Comparison of ENCODE assay signal across 8 cellular contexts in the genomic region with DNA sequence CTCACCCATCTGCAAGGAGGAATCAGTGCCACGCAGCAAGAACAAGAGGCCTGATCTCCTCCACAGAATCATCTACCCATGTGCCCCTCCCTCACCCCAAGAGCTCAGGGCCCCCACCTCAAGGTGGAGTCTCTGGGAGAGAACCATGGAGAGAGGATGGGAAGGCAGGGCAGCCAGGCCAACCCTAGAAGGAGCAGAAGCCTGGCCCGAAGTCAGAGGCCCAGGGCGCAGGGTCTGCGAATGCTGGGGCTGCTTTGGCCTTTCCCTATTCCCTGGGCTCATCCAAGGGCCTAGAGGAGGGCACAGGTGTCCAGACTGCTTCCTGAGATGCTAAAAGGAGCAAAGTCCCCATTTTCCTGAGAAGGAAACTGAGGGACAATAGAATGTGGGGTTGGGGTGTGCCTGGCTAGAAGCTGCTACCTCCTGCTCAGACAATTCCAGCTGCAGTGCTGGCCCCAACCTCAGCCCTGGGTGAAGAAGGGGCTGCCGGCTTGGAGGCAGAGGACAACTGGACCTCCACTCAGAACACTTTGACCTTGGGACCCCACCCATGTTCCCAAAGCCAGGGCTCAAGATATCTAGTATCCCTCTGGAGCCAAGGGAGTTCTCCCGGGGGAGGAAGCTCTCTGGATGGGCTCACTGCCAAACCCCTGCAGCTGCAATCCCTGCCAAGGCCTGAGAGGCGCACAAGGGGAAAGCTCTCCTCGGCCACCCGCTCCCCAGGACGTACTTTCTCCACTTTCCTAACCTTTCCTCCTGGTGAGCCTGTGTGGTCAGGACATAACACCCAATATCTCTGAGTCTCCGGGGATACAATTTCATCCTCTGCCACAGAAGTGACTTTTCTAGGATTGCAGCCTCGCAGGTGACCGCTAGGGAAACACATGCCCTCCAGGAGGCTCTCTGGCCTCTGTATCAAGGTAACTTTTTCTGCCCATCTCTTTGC. TPM values are rescaled to one million over a fixed set of nuclear protein-coding genes. Genes with fewer than 3 reads are reported as not detected.
DNase-seq lines count a peak whose midpoint lies in the region; ATAC-seq, FAIRE-seq and TF ChIP-seq lines count a peak whose summit lies in the region.

No MANE protein-coding gene starts in this region.

- H3K27me3 ChIP-seq in left ventricle myocardium inferior (ENCODE audit: low read depth) (no peaks in the 10 kb centered on the region), gastrocnemius medialis (no peaks in the 10 kb centered on the region)

- peak; percentile 78 for DNase-seq in EH (ENCODE audit: low read depth)
- peak; percentile 89 for DNase-seq in NCI-H1436 (lab: John Stamatoyannopoulos, UW)
- DNase-seq in WTC11 (ENCODE audit: low spot score): peak; percentile 63
- peak; percentile 86 for DNase-seq in left ventricle myocardium inferior
- peak; percentile 37 to 57 for DNase-seq in gastrocnemius medialis
- no peak for DNase-seq in activated T-cell treated with anti-CD3 and anti-CD28 coated beads, Interleukin-2, amount 50 U/mL, for 48 hours
- DNase-seq in GM19239 (ENCODE audit: insufficient read length, low spot score): no peak

- no peak overlapping the region; the same call in 1 of the 2 replicates for H3K27ac Mint-ChIP-seq in WTC11

- peaks cover 46% of the 10 kb centered on the region for H3K27me3 Mint-ChIP-seq in WTC11 (ENCODE audit: low read depth)

- H3K27ac ChIP-seq in left ventricle myocardium inferior (replicated peaks): peak overlapping the region; percentile 78
- H3K27ac ChIP-seq in gastrocnemius medialis: peak overlapping the region; percentile 0 to 57 (median 27)

- H3K36me3 Mint-ChIP-seq in WTC11: no peaks in the 10 kb centered on the region

- no peak overlapping the region for H3K4me3 Mint-ChIP-seq in WTC11

- no peak; the same call in none of the 2 replicates for TF ChIP-seq CTCF in WTC11 (IDR thresholded peaks at IDR 0.05)
- TF ChIP-seq CTCF in left ventricle myocardium inferior (IDR thresholded peaks at IDR 0.05; ENCODE audit: borderline replicate concordance): peak; percentile 87
- peak; percentile 40 to 75 (median 60) for TF ChIP-seq CTCF in gastrocnemius medialis (IDR thresholded peaks at IDR 0.05 in 4 of 5, conservative IDR thresholded peaks at IDR 0.05 in 1 of 5)

- in situ Hi-C loops in gastrocnemius medialis (cut with MboI; ENCODE audit: low sequenced_read_pairs in 4 of 4): no loop called here

- no peak for TF ChIP-seq POLR2A in gastrocnemius medialis (IDR thresholded peaks at IDR 0.05)

- no peaks in the 10 kb centered on the region for H3K9me3 ChIP-seq in left ventricle myocardium inferior (replicated peaks)
- no peaks in the 10 kb centered on the region for H3K9me3 ChIP-seq in gastrocnemius medialis

- no peaks in the 10 kb centered on the region for H3K9me3 Mint-ChIP-seq in WTC11

- intact Hi-C loops in left ventricle myocardium inferior (cut with micrococcal nuclease) (no loop called here), gastrocnemius medialis (cut with DNase I; ENCODE audit: low total_unique reads) (loop anchor here (5.0 kb wide), 1 partner anchor 101 kb away; no protein-coding TSS in a partner anchor)

- ATAC-seq in WTC11: peak; percentile 41
- peak; percentile 61 to 67 for ATAC-seq in gastrocnemius medialis
- no peak for ATAC-seq in GM18870 (IDR thresholded peaks at IDR 0.05; ENCODE audit: unreplicated experiment)

- POLR2A ChIA-PET in WTC11 (lab: Charles Lee): interaction anchor here (0.8 to 1.2 kb wide), 3 partner anchors 10 to 31 kb away, joined by 3 to 9 read pairs (median 7); a partner anchor contains a TSS

- CTCF ChIA-PET in WTC11 (lab: Charles Lee): interaction anchor here (0.5 to 10.6 kb wide), 26 partner anchors 8 to 166 kb away, joined by 3 to 210 read pairs (median 6); a partner anchor contains a TSS

- no peaks in the 10 kb centered on the region for H3K36me3 ChIP-seq in left ventricle myocardium inferior
- H3K36me3 ChIP-seq in gastrocnemius medialis: no peaks in the 10 kb centered on the region

- H3K4me1 ChIP-seq in left ventricle myocardium inferior (peaks cover 55% of the 10 kb centered on the region), gastrocnemius medialis (peaks cover 57 to 60% of the 10 kb centered on the region in 2 donors)

- peaks cover 71% of the 10 kb centered on the region for H3K4me1 Mint-ChIP-seq in WTC11

- FAIRE-seq in GM19239 (lab: Jason Lieb, UNC): no peak

- peak overlapping the region; percentile 36 for H3K4me3 ChIP-seq in left ventricle myocardium inferior
- H3K4me3 ChIP-seq in gastrocnemius medialis: no peak overlapping the region

TF ChIP-seq in WTC11, 78 proteins besides CTCF, POLR2A, EP300 and RAD21:
- TF ChIP-seq, protein P1, sequence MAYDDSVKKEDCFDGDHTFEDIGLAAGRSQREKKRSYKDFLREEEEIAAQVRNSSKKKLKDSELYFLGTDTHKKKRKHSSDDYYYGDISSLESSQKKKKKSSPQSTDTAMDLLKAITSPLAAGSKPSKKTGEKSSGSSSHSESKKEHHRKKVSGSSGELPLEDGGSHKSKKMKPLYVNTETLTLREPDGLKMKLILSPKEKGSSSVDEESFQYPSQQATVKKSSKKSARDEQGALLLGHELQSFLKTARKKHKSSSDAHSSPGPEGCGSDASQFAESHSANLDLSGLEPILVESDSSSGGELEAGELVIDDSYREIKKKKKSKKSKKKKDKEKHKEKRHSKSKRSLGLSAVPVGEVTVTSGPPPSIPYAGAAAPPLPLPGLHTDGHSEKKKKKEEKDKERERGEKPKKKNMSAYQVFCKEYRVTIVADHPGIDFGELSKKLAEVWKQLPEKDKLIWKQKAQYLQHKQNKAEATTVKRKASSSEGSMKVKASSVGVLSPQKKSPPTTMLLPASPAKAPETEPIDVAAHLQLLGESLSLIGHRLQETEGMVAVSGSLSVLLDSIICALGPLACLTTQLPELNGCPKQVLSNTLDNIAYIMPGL (CRISPR knock-in tag; IDR thresholded peaks at IDR 0.05): no peak
- peak; percentile 34; the same call in 1 of the 2 replicates for TF ChIP-seq ZNF423 (CRISPR knock-in tag; IDR thresholded peaks at IDR 0.05)
TF ChIP-seq in WTC11: peak in this region for 1.

RNA-seq across cellular contexts. Expression of a gene that starts 16.6 kb away (rescaled TPM):
- total RNA-seq in WTC11 (2021): 14.7 to 26.3 TPM (median 15.3 TPM) in 3 replicates
- total RNA-seq in left ventricle myocardium inferior: not detected
- not detected for total RNA-seq in gastrocnemius medialis

RNA-seq across cellular contexts. Expression of a gene that starts 17.4 kb away (rescaled TPM):
- total RNA-seq in WTC11 (2021) (5.2 to 9.8 TPM (median 5.3 TPM) in 3 replicates), left ventricle myocardium inferior (not detected), gastrocnemius medialis (not detected)

Comparison
In these comparisons a context has a peak if more than half of its experiments do, and no peak if none do; other contexts are left out.
1. DNase-seq: peak in EH (single experiment), NCI-H1436 (single experiment), WTC11 (single experiment), left ventricle myocardium inferior (single experiment) and gastrocnemius medialis (2 of 2); none in activated T-cell treated with anti-CD3 and anti-CD28 coated beads, Interleukin-2, amount 50 U/mL, for 48 hours (0 of 2) and GM19239 (single experiment).
2. RNA of a gene that starts 16.6 kb away (total RNA-seq): 14.7 to 26.3 TPM in WTC11; not detected in left ventricle myocardium inferior (single experiment) and not detected in gastrocnemius medialis; every median in the first group is over 10 times any median in the second.